In the genomic region with DNA sequence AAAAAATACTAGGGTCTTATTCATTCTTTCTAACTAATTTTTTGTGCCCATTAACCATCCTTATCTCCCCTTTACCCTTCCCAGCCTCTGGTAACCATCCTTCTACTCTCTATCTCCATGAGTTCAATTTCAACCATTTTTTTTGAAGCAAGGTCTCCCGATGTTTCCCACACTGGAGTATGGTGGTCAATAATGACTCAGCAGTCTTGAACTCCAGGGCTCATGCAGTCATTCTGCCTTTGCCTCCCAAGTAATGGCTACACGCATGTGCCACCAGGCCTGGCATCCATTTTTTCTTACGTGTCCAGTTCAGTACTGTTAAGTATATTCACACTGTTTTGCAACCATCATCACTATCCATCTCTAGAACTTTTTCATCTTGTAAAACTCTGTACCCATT, we compare ENCODE assay signal across 22 cellular contexts.
DNase-seq lines count a peak whose midpoint lies in the region; ATAC-seq and TF ChIP-seq lines count a peak whose summit lies in the region.
"Had no signal": no experiment of that assay in that cellular context is flagged by ENCODE, and none has a peak within 500 bp of the region (broad histone marks: within the 10 kb centered on the region; RNA-seq: fewer than 3 reads in every experiment).

No MANE protein-coding gene starts in this region.

- no peaks in the 10 kb centered on the region for H3K36me3 Mint-ChIP-seq in neural crest cell (ENCODE audit: low read depth)

- peak overlapping the region; percentile 73 for H3K27ac Mint-ChIP-seq in neural crest cell (ENCODE audit: unreplicated experiment)
- H3K27ac Mint-ChIP-seq: B cell had no signal

- intact Hi-C loops in posterior vena cava (cut with DNase I), result no loop called here

- no peaks in the 10 kb centered on the region for H3K36me3 ChIP-seq in H7 (replicated peaks; ENCODE audit: control insufficient read depth, insufficient read depth, low read length)
- H3K36me3 ChIP-seq: HAP-1 had no signal

- H3K27me3 Mint-ChIP-seq in neural crest cell (ENCODE audit: low read depth), result no peaks in the 10 kb centered on the region

- H3K4me3 ChIP-seq in H7 (ENCODE audit: insufficient read depth, low read depth, low read length), result no peak overlapping the region
- H3K4me3 ChIP-seq: HAP-1, PC-9, SJSA1 had no signal

- H3K9me3 Mint-ChIP-seq in neural crest cell, result no peaks in the 10 kb centered on the region

- H3K4me3 Mint-ChIP-seq in neural crest cell, result no peak overlapping the region
- H3K4me3 Mint-ChIP-seq: B cell had no signal

- H3K4me1 Mint-ChIP-seq in neural crest cell, result peaks cover 7% of the 10 kb centered on the region
- H3K4me1 Mint-ChIP-seq: B cell had no signal

- no peaks in the 10 kb centered on the region for H3K27me3 ChIP-seq in H7 (ENCODE audit: control insufficient read depth, insufficient read depth, low read length)
- H3K27me3 ChIP-seq: SJSA1 had no signal

- peak; percentile 7 for DNase-seq in H7
- peak; percentile 26 for DNase-seq in RPMI7951 (ENCODE audit: low read depth)
- DNase-seq in neural crest cell (ENCODE audit: low read depth, low spot score), result no peak
- no peak for DNase-seq in posterior vena cava (ENCODE audit: low spot score)
- no peak for DNase-seq in HT-29 (ENCODE audit: low spot score)
- DNase-seq: DMS153; DND-41; MM.1S; NCI-H2029; NCI-H446 treated with DMSO at 0.1 percent for 48 hours; NCI-H526; NCI-H82; NK-92 treated with Interleukin-12 subunit alpha and Interleukin-12 subunit beta, amount 100 ng/mL, for 24 hours; PC-9; Right ventricle myocardium superior; RPMI8226; T-helper 1 cell had no signal

- TF ChIP-seq CTCF in neural crest cell (conservative IDR thresholded peaks at IDR 0.05), result no peak

- no peak for ATAC-seq in HG02610 (IDR thresholded peaks at IDR 0.05; ENCODE audit: unreplicated experiment)
- no peak for ATAC-seq in GM21619 (IDR thresholded peaks at IDR 0.05; ENCODE audit: unreplicated experiment)

Comparison
In these comparisons a context has a peak if more than half of its experiments do, and no peak if none do; other contexts are left out.
1. DNase-seq: peak in H7 (single experiment) and RPMI7951 (single experiment); none in neural crest cell (single experiment), posterior vena cava (single experiment) and HT-29 (single experiment).